31 cellular contexts compared by ENCODE assay signal in the genomic region with DNA sequence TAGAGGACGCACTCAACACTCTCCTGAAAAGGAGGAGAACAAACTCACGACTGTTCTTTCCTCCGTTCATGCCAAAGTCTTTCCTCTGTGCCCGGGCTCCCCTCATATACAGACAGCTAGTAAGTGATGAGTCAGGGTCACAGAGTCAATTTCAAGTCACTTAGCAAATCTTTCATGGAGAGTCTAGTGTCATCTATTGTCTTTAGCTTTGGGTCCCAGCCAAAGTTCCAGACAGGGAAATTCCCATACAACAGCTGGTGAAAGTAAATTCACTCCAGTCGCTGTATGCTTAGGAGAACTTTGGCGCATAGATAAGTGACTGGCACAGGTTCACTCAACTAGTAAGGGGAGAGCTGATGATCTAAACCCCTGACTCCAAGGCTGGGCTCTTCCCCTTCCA.
DNase-seq lines count a peak whose midpoint lies in the region; ATAC-seq and TF ChIP-seq lines count a peak whose summit lies in the region.
"Had no signal": no experiment of that assay in that cellular context is flagged by ENCODE, and none has a peak within 500 bp of the region (broad histone marks: within the 10 kb centered on the region; RNA-seq: fewer than 3 reads in every experiment).

No MANE protein-coding gene starts in this region.

- H2AFZ ChIP-seq in mammary epithelial cell (ENCODE audit: low read depth, low read length), result no peak overlapping the region
- H2AFZ ChIP-seq: PC-9 had no signal

- no peak overlapping the region for H3K4me3 Mint-ChIP-seq in MCF 10A (ENCODE audit: unreplicated experiment)
- H3K4me3 Mint-ChIP-seq: activated B cell treated with CpG ODN at 0.5 μM for 24 hours; activated CD4-positive, alpha-beta T cell treated with anti-CD3 and anti-CD28 coated beads, Interleukin-2, amount 10 ng/mL, durations not matched to agents 7 days and 5 days; activated naive CD8-positive, alpha-beta T cell treated with anti-CD3 and anti-CD28 coated beads, Interleukin-2, amount 10 ng/mL, durations not matched to agents 7 days and 5 days; activated T-cell treated with anti-CD3 and anti-CD28 coated beads, Interleukin-2, amount 50 U/mL, for 24 hours; CD4-positive, alpha-beta T cell; natural killer cell; stimulated activated effector memory CD8-positive, alpha-beta T cell treated with anti-CD3 and anti-CD28 coated beads, Interleukin-12 subunit alpha, Interleukin-12 subunit beta, amount 100 ng/mL, for 72 hours; type B pancreatic cell had no signal

- dilution Hi-C loops in mammary epithelial cell (cut with HindIII; ENCODE audit: low sequenced_read_pairs), result no loop called here

- peak; percentile 46 for DNase-seq in MCF 10A (ENCODE audit: unreplicated experiment)
- DNase-seq in breast epithelium (ENCODE audit: low spot score in 2 of 2), result no peak
- DNase-seq in mammary epithelial cell, result peak; percentile 24
- DNase-seq in lung microvascular endothelial cell (ENCODE audit: low read depth in 2 of 2), result peak; percentile 34 to 66
- no peak for DNase-seq in SK-N-DZ (ENCODE audit: low spot score)
- no peak for DNase-seq in stimulated activated CD4-positive, alpha-beta T cell treated with anti-CD3 and anti-CD28 coated beads, Interleukin-4, amount 100 ng/mL, for 1 hour
- DNase-seq in Right ventricle myocardium inferior (ENCODE audit: missing footprints), result no peak
- DNase-seq: activated B cell treated with CpG ODN at 0.5 μM for 24 hours; activated CD4-positive, alpha-beta T cell treated with anti-CD3 and anti-CD28 coated beads, Interleukin-2, amount 10 ng/mL, durations not matched to agents 7 days and 5 days; activated gamma-delta T cell; activated naive CD8-positive, alpha-beta T cell treated with anti-CD3 and anti-CD28 coated beads, Interleukin-2, amount 10 ng/mL, durations not matched to agents 7 days and 5 days; activated T-cell treated with anti-CD3 and anti-CD28 coated beads, Interleukin-2, amount 50 U/mL, for 24 hours; CD4-positive, alpha-beta T cell; colonic mucosa; DMS 273 treated with DMSO at 0.1 percent for 48 hours; foreskin melanocyte; KBM-7; MM.1S; natural killer cell; NCI-H1930; NCI-H526; occipital lobe; PC-9; SHP77; stimulated activated CD4-positive, alpha-beta T cell treated with anti-CD3 and anti-CD28 coated beads, Interleukin-15, amount 100 ng/mL, for 24 hours had no signal

- CTCF ChIA-PET in MCF 10A (lab: Yijun Ruan, JAX) (no interaction called here), mammary epithelial cell (lab: Charles Lee; ENCODE audit: low non-redundant PET) (no interaction called here)

- H3K36me3 ChIP-seq in breast epithelium, result no peaks in the 10 kb centered on the region
- no peaks in the 10 kb centered on the region for H3K36me3 ChIP-seq in mammary epithelial cell (ENCODE audit: insufficient read depth, low read length)
- H3K36me3 ChIP-seq: ascending aorta, colonic mucosa, prostate gland had no signal

- no peaks in the 10 kb centered on the region for H3K9me3 Mint-ChIP-seq in MCF 10A (ENCODE audit: unreplicated experiment)
- H3K9me3 Mint-ChIP-seq: activated B cell treated with CpG ODN at 0.5 μM for 24 hours; activated CD4-positive, alpha-beta T cell treated with anti-CD3 and anti-CD28 coated beads, Interleukin-2, amount 10 ng/mL, durations not matched to agents 7 days and 5 days; activated naive CD8-positive, alpha-beta T cell treated with anti-CD3 and anti-CD28 coated beads, Interleukin-2, amount 10 ng/mL, durations not matched to agents 7 days and 5 days; activated T-cell treated with anti-CD3 and anti-CD28 coated beads, Interleukin-2, amount 50 U/mL, for 24 hours; CD4-positive, alpha-beta T cell; stimulated activated effector memory CD8-positive, alpha-beta T cell treated with anti-CD3 and anti-CD28 coated beads, Interleukin-12 subunit alpha, Interleukin-12 subunit beta, amount 100 ng/mL, for 72 hours; type B pancreatic cell had no signal

- no peaks in the 10 kb centered on the region for H3K4me1 Mint-ChIP-seq in MCF 10A (ENCODE audit: insufficient read depth, unreplicated experiment)
- H3K4me1 Mint-ChIP-seq: activated CD4-positive, alpha-beta T cell treated with anti-CD3 and anti-CD28 coated beads, Interleukin-2, amount 10 ng/mL, durations not matched to agents 7 days and 5 days; activated naive CD8-positive, alpha-beta T cell treated with anti-CD3 and anti-CD28 coated beads, Interleukin-2, amount 10 ng/mL, durations not matched to agents 7 days and 5 days; natural killer cell; stimulated activated effector memory CD8-positive, alpha-beta T cell treated with anti-CD3 and anti-CD28 coated beads, Interleukin-12 subunit alpha, Interleukin-12 subunit beta, amount 100 ng/mL, for 72 hours had no signal

- intact Hi-C loops in MCF 10A (cut with micrococcal nuclease), result no loop called here
- intact Hi-C loops in breast epithelium (cut with DNase I; ENCODE audit: low total_unique reads), result no loop called here
- intact Hi-C loops in mammary epithelial cell (cut with micrococcal nuclease), result no loop called here
- intact Hi-C loops in Right ventricle myocardium inferior (cut with DNase I), result no loop called here

- H3K36me3 Mint-ChIP-seq in MCF 10A (ENCODE audit: insufficient read depth, unreplicated experiment), result peaks cover 6% of the 10 kb centered on the region
- H3K36me3 Mint-ChIP-seq: activated naive CD8-positive, alpha-beta T cell treated with anti-CD3 and anti-CD28 coated beads, Interleukin-2, amount 10 ng/mL, durations not matched to agents 7 days and 5 days; natural killer cell; stimulated activated effector memory CD8-positive, alpha-beta T cell treated with anti-CD3 and anti-CD28 coated beads, Interleukin-12 subunit alpha, Interleukin-12 subunit beta, amount 100 ng/mL, for 72 hours; type B pancreatic cell had no signal

- TF ChIP-seq CTCF in MCF 10A (IDR thresholded peaks at IDR 0.05; ENCODE audit: unreplicated experiment), result no peak
- no peak for TF ChIP-seq CTCF in breast epithelium (IDR thresholded peaks at IDR 0.05)
- TF ChIP-seq CTCF in mammary epithelial cell (conservative IDR thresholded peaks at IDR 0.05 in 1 of 2, IDR thresholded peaks at IDR 0.05 in 1 of 2; ENCODE audit: extremely low read depth in 1 of 2, insufficient read depth in 1 of 2, low read depth in 1 of 2, low read length in 2 of 2), result no peak

- H3K27ac ChIP-seq in breast epithelium (no peak overlapping the region), mammary epithelial cell (ENCODE audit: insufficient read depth, low read depth, low read length) (no peak overlapping the region)
- H3K27ac ChIP-seq: ascending aorta, colonic mucosa, PC-9, prostate gland had no signal

- in situ Hi-C loops in mammary epithelial cell (cut with MboI; ENCODE audit: low sequenced_read_pairs in 2 of 2), result no loop called here

- TF ChIP-seq POLR2A in breast epithelium (IDR thresholded peaks at IDR 0.05), result no peak

- BruUV-seq in MCF 10A (replicated peaks; lab: Mats Ljungman, UMichigan) (no TSS peak), mammary epithelial cell (replicated peaks; lab: Mats Ljungman, UMichigan) (no TSS peak)

- WGBS in mammary epithelial cell (ENCODE audit: low coverage, missing lambda C conversion rate), result 62% methylated on average over 6 of the region's 6 CpGs

- H3K4me1 ChIP-seq in breast epithelium (no peaks in the 10 kb centered on the region), mammary epithelial cell (ENCODE audit: insufficient read depth, low read length) (no peaks in the 10 kb centered on the region)
- H3K4me1 ChIP-seq: ascending aorta, colonic mucosa, prostate gland had no signal

- no peaks in the 10 kb centered on the region for H3K79me2 ChIP-seq in mammary epithelial cell (ENCODE audit: insufficient read depth, low read length)

- peaks cover 0 to 19% of the 10 kb centered on the region in 2 donors for H3K27me3 ChIP-seq in breast epithelium
- no peaks in the 10 kb centered on the region for H3K27me3 ChIP-seq in mammary epithelial cell (ENCODE audit: insufficient read depth, low read length)
- H3K27me3 ChIP-seq: ascending aorta, colonic mucosa had no signal

- H3K4me2 ChIP-seq in mammary epithelial cell (ENCODE audit: insufficient read depth, low read depth, low read length), result no peak overlapping the region
- H3K4me2 ChIP-seq: PC-9 had no signal

- H3K9me3 ChIP-seq in breast epithelium, result no peaks in the 10 kb centered on the region
- peaks cover 7% of the 10 kb centered on the region for H3K9me3 ChIP-seq in mammary epithelial cell (replicated peaks; ENCODE audit: insufficient read depth, low read length)
- H3K9me3 ChIP-seq: ascending aorta, colonic mucosa, prostate gland had no signal

- H3K4me3 ChIP-seq in breast epithelium (no peak overlapping the region), mammary epithelial cell (replicated peaks in 1 of 3; ENCODE audit: insufficient read depth in 1 of 3, low read depth in 2 of 3, low read length in 3 of 3) (no peak overlapping the region)
- H3K4me3 ChIP-seq: ascending aorta, colonic mucosa, PC-9, prostate gland had no signal

- H3K27me3 Mint-ChIP-seq in MCF 10A (ENCODE audit: insufficient read depth, unreplicated experiment), result peaks cover 28% of the 10 kb centered on the region
- H3K27me3 Mint-ChIP-seq: activated CD4-positive, alpha-beta T cell treated with anti-CD3 and anti-CD28 coated beads, Interleukin-2, amount 10 ng/mL, durations not matched to agents 7 days and 5 days; activated naive CD8-positive, alpha-beta T cell treated with anti-CD3 and anti-CD28 coated beads, Interleukin-2, amount 10 ng/mL, durations not matched to agents 7 days and 5 days; CD4-positive, alpha-beta T cell; type B pancreatic cell had no signal

- no peak overlapping the region for H3K27ac Mint-ChIP-seq in MCF 10A (ENCODE audit: low read depth, unreplicated experiment)
- H3K27ac Mint-ChIP-seq: activated B cell treated with CpG ODN at 0.5 μM for 24 hours; activated CD4-positive, alpha-beta T cell treated with anti-CD3 and anti-CD28 coated beads, Interleukin-2, amount 10 ng/mL, durations not matched to agents 7 days and 5 days; activated naive CD8-positive, alpha-beta T cell treated with anti-CD3 and anti-CD28 coated beads, Interleukin-2, amount 10 ng/mL, durations not matched to agents 7 days and 5 days; activated T-cell treated with anti-CD3 and anti-CD28 coated beads, Interleukin-2, amount 50 U/mL, for 24 hours; CD4-positive, alpha-beta T cell; natural killer cell; stimulated activated effector memory CD8-positive, alpha-beta T cell treated with anti-CD3 and anti-CD28 coated beads, Interleukin-12 subunit alpha, Interleukin-12 subunit beta, amount 100 ng/mL, for 72 hours; type B pancreatic cell had no signal

- POLR2A ChIA-PET in MCF 10A (lab: Yijun Ruan, JAX), result no interaction called here

- no peaks in the 10 kb centered on the region for H4K20me1 ChIP-seq in mammary epithelial cell (ENCODE audit: insufficient read depth, low read length)

- H3K9ac ChIP-seq in mammary epithelial cell (ENCODE audit: insufficient read depth, low read length), result no peak overlapping the region

- ATAC-seq in GM18868 (IDR thresholded peaks at IDR 0.05; ENCODE audit: unreplicated experiment), result no peak
- no peak for ATAC-seq in Right ventricle myocardium inferior
- ATAC-seq: esophagus mucosa; natural killer cell; stimulated activated effector memory CD8-positive, alpha-beta T cell treated with anti-CD3 and anti-CD28 coated beads, Interleukin-12 subunit alpha, Interleukin-12 subunit beta, amount 100 ng/mL, for 72 hours had no signal

Comparison
In these comparisons a context has a peak if more than half of its experiments do, and no peak if none do; other contexts are left out.
1. DNase-seq: peak in MCF 10A (single experiment), mammary epithelial cell (single experiment) and lung microvascular endothelial cell (2 of 2); none in breast epithelium (0 of 2), SK-N-DZ (single experiment), stimulated activated CD4-positive, alpha-beta T cell treated with anti-CD3 and anti-CD28 coated beads, Interleukin-4, amount 100 ng/mL, for 1 hour (single experiment) and Right ventricle myocardium inferior (single experiment).